Comparison of ENCODE assay signal across 26 cellular contexts in genomic region chr7:78679477-78679876, GRCh38.
"Had no signal": no experiment of that assay in that cellular context is flagged by ENCODE, and none has a peak within 500 bp of the region (broad histone marks: within the 10 kb centered on the region; RNA-seq: fewer than 3 reads in every experiment).

No MANE protein-coding gene starts in this region.

- H3K36me3 ChIP-seq: left lung, lower lobe of right lung, ovary, stomach, thyroid gland, transverse colon, upper lobe of left lung had no signal

- H3K4me3 ChIP-seq: left lung, lower lobe of right lung, ovary, skin epidermis, stomach, testis, thyroid gland, transverse colon, upper lobe of left lung had no signal

- DNase-seq: hypothalamus; immature natural killer cell; kidney; left colon; left lung; lower lobe of right lung; mammary epithelial cell; mesenchymal stem cell; naive thymus-derived CD8-positive, alpha-beta T cell; nephron progenitor cell; ovary; retina; right cardiac atrium; stimulated activated CD4-positive, alpha-beta T cell treated with anti-CD3 and anti-CD28 coated beads, Interleukin-12 subunit alpha, Interleukin-12 subunit beta, amount 100 ng/mL, for 4 hours; stimulated activated CD4-positive, alpha-beta T cell treated with anti-CD3 and anti-CD28 coated beads, Interleukin-15, amount 100 ng/mL, for 24 hours; stimulated activated CD4-positive, alpha-beta T cell treated with anti-CD3 and anti-CD28 coated beads, Interleukin-2, amount 100 ng/mL, for 24 hours; stimulated activated CD4-positive, alpha-beta T cell treated with anti-CD3 and anti-CD28 coated beads, Interleukin-4, amount 100 ng/mL, for 1 hour; stimulated activated naive B cell treated with anti-CD40 and anti-IgM and Interleukin-4, amounts not matched to agents 10 μg/mL and 1 μg/mL and 100 μg/mL, for 72 hours; stimulated activated naive CD8-positive, alpha-beta T cell treated with anti-CD3 and anti-CD28 coated beads, Interleukin-15, Interleukin-2, amounts not matched to agents 100 U/mL and 50 U/mL, for 24 hours; stomach; testis; thyroid gland; transverse colon; upper lobe of left lung had no signal

- H3K4me1 ChIP-seq: left lung, lower lobe of right lung, stomach, testis, transverse colon, upper lobe of left lung had no signal

- ATAC-seq: left colon; left lung; lower lobe of right lung; naive thymus-derived CD8-positive, alpha-beta T cell; right cardiac atrium; sciatic nerve; stimulated activated naive B cell treated with anti-CD40 and anti-IgM and Interleukin-4, amounts not matched to agents 10 μg/mL and 1 μg/mL and 100 μg/mL, for 72 hours; stimulated activated naive CD8-positive, alpha-beta T cell treated with anti-CD3 and anti-CD28 coated beads, Interleukin-15, Interleukin-2, amounts not matched to agents 100 U/mL and 50 U/mL, for 24 hours had no signal

- H3K9me3 ChIP-seq: left lung, lower lobe of right lung, ovary, stomach, testis, thyroid gland, transverse colon, upper lobe of left lung had no signal

- H3K27me3 ChIP-seq: left lung, ovary, stomach, testis, thyroid gland, transverse colon, upper lobe of left lung had no signal

- H3K27ac ChIP-seq: left lung, lower lobe of right lung, ovary, skin epidermis, stomach, testis, thyroid gland, transverse colon, upper lobe of left lung had no signal
